Comparison of ENCODE assay signal across 29 cellular contexts in genomic region chr5:85340790-85341189, GRCh38.
"Had no signal": no experiment of that assay in that cellular context is flagged by ENCODE, and none has a peak within 500 bp of the region (broad histone marks: within the 10 kb centered on the region; RNA-seq: fewer than 3 reads in every experiment).

No MANE protein-coding gene starts in this region.

- H3K4me1 ChIP-seq: pancreas, prostate gland, spleen, suprapubic skin, testis, tibial artery, transverse colon, upper lobe of right lung, uterus had no signal

- H3K27ac ChIP-seq: neutrophil, pancreas, prostate gland, skin epidermis, spleen, suprapubic skin, testis, tibial artery, transverse colon, upper lobe of right lung, uterus had no signal

- H3K27me3 ChIP-seq: neutrophil, pancreas, spleen, suprapubic skin, testis, tibial artery, transverse colon, upper lobe of right lung, uterus had no signal

- H3K4me2 ChIP-seq: smooth muscle cell had no signal

- FAIRE-seq: pancreas had no signal

- DNase-seq: naive thymus-derived CD8-positive, alpha-beta T cell; nephron progenitor cell; nucleus accumbens; pancreas; retina; right cardiac atrium; spleen; stimulated activated CD4-positive, alpha-beta T cell treated with anti-CD3 and anti-CD28 coated beads, Interleukin-12 subunit alpha, Interleukin-12 subunit beta, amount 100 ng/mL, for 4 hours; stimulated activated CD4-positive, alpha-beta T cell treated with anti-CD3 and anti-CD28 coated beads, Interleukin-1b, Interleukin-23, amount 100 ng/mL, for 48 hours; stimulated activated CD4-positive, alpha-beta T cell treated with anti-CD3 and anti-CD28 coated beads, Interleukin-4, amount 100 ng/mL, for 1 hour; stimulated activated CD4-positive, alpha-beta T cell treated with anti-CD3 and anti-CD28 coated beads, Interleukin-4, amount 100 ng/mL, for 4 hours; stimulated activated CD8-positive, alpha-beta memory T cell treated with anti-CD3 and anti-CD28 coated beads, Interleukin-4, amount 100 ng/mL, for 48 hours; stimulated activated naive CD4-positive, alpha-beta T cell; stimulated activated naive CD8-positive, alpha-beta T cell treated with anti-CD3 and anti-CD28 coated beads, Interleukin-15, amount 100 ng/mL, for 72 hours; stimulated activated naive CD8-positive, alpha-beta T cell treated with anti-CD3 and anti-CD28 coated beads, Interleukin-15, Interleukin-2, amounts not matched to agents 100 U/mL and 50 U/mL, for 24 hours; substantia nigra; testis; tibial artery; transverse colon; upper lobe of right lung; uterus had no signal

- ATAC-seq: naive thymus-derived CD8-positive, alpha-beta T cell; natural killer cell treated with Interleukin-12 subunit alpha and Interleukin-12 subunit beta and Interleukin-15 and Interleukin-18, amount 100 ng/mL, for 72 hours; pancreas; right cardiac atrium; sciatic nerve; stimulated activated memory B cell treated with anti-CD40 and anti-IgM and Interleukin-4, amounts not matched to agents 10 μg/mL and 1 μg/mL and 100 μg/mL, for 72 hours; stimulated activated naive CD8-positive, alpha-beta T cell treated with anti-CD3 and anti-CD28 coated beads, Interleukin-15, amount 100 ng/mL, for 72 hours; stimulated activated naive CD8-positive, alpha-beta T cell treated with anti-CD3 and anti-CD28 coated beads, Interleukin-15, Interleukin-2, amounts not matched to agents 100 U/mL and 50 U/mL, for 24 hours; upper lobe of right lung had no signal

- H3K4me3 ChIP-seq: pancreas, prostate gland, skin epidermis, smooth muscle cell, spleen, suprapubic skin, testis, tibial artery, transverse colon, upper lobe of right lung, uterus had no signal

- H3K9me3 ChIP-seq: neutrophil, pancreas, prostate gland, spleen, suprapubic skin, testis, tibial artery, transverse colon, upper lobe of right lung, uterus had no signal

- H3K36me3 ChIP-seq: neutrophil, pancreas, prostate gland, spleen, suprapubic skin, tibial artery, transverse colon, upper lobe of right lung, uterus had no signal
